17 cellular contexts compared by ENCODE assay signal in genomic region chrX:34880656-34881055, GRCh38.
DNase-seq lines count a peak whose midpoint lies in the region; TF ChIP-seq lines count a peak whose summit lies in the region.
"Had no signal": no experiment of that assay in that cellular context is flagged by ENCODE, and none has a peak within 500 bp of the region (broad histone marks: within the 10 kb centered on the region; RNA-seq: fewer than 3 reads in every experiment).

No MANE protein-coding gene starts in this region.

- H3K27me3 Mint-ChIP-seq in H9 (ENCODE audit: low read depth) = no peaks in the 10 kb centered on the region; the same call in 1 of the 2 replicates
- H3K27me3 Mint-ChIP-seq in type B pancreatic cell = no peaks in the 10 kb centered on the region
- H3K27me3 Mint-ChIP-seq: stimulated activated naive B cell treated with anti-CD40 and anti-IgM and Interleukin-4, amounts not matched to agents 10 μg/mL and 1 μg/mL and 100 μg/mL, for 72 hours; T-cell had no signal

- no peaks in the 10 kb centered on the region for H3K36me3 ChIP-seq in SJSA1

- H3K4ac ChIP-seq in H9 (ENCODE audit: low read depth, low read length) = no peak overlapping the region

- H3K27ac ChIP-seq in SJSA1 = no peak overlapping the region
- H3K27ac ChIP-seq in H9 (ENCODE audit: insufficient read length, low read depth, low read length) = no peak overlapping the region

- H3K4me3 Mint-ChIP-seq in H9 (no peak overlapping the region), type B pancreatic cell (no peak overlapping the region)
- H3K4me3 Mint-ChIP-seq: stimulated activated naive B cell treated with anti-CD40 and anti-IgM and Interleukin-4, amounts not matched to agents 10 μg/mL and 1 μg/mL and 100 μg/mL, for 72 hours; T-cell; WTC11 had no signal

- H3K23me2 ChIP-seq in H9 (ENCODE audit: insufficient read length, low read depth, low read length, poor library complexity, severe bottlenecking) = no peaks in the 10 kb centered on the region

- no peak overlapping the region for H3T11ph ChIP-seq in H9 (ENCODE audit: low read length)

- no peaks in the 10 kb centered on the region for H4K20me1 ChIP-seq in H9 (ENCODE audit: control insufficient read depth, insufficient read depth, insufficient read length)

- no peak overlapping the region for H3K14ac ChIP-seq in H9 (ENCODE audit: insufficient read depth, low read length)

- H3K23ac ChIP-seq in H9 (ENCODE audit: insufficient read length, low read depth, low read length) = no peak overlapping the region

- H3K79me2 ChIP-seq in H9 (ENCODE audit: insufficient read depth, low read length) = no peaks in the 10 kb centered on the region

- H3K27me3 ChIP-seq in SJSA1 (replicated peaks) (no peaks in the 10 kb centered on the region), H9 (ENCODE audit: insufficient read depth, low read length) (no peaks in the 10 kb centered on the region)

- peaks cover 18% of the 10 kb centered on the region for H3K4me1 ChIP-seq in SJSA1 (replicated peaks)
- H3K4me1 ChIP-seq in H9 (ENCODE audit: insufficient read depth, low read length) = no peaks in the 10 kb centered on the region

- DNase-seq in ELR (ENCODE audit: low read depth) (peak; percentile 85), SJSA1 (ENCODE audit: low read depth in 1 of 2, low spot score in 2 of 2) (peak; percentile 22 to 35), fibroblast of mammary gland (ENCODE audit: low read depth) (peak; percentile 78), renal cortical epithelial cell (ENCODE audit: low read depth) (peak; percentile 86), H9 (no peak), type B pancreatic cell (ENCODE audit: extremely low spot score, unreplicated experiment) (no peak)
- no peak for DNase-seq in activated CD4-positive, alpha-beta T cell treated with anti-CD3 and anti-CD28 coated beads for 48 hours
- DNase-seq: activated effector memory CD4-positive, alpha-beta T cell treated with anti-CD3 and anti-CD28 coated beads, Interleukin-2, amount 50 U/mL, for 16 hours; anterior cingulate cortex; effector CD8-positive, alpha-beta T cell; islet precursor cell; NCI-H2029 treated with DMSO at 0.1 percent for 48 hours; NCI-H526 treated with DMSO at 0.1 percent for 48 hours; nucleus accumbens; stimulated activated naive B cell treated with anti-CD40 and anti-IgM and Interleukin-4, amounts not matched to agents 10 μg/mL and 1 μg/mL and 100 μg/mL, for 72 hours; T-cell had no signal

- no peak overlapping the region for H3K18ac ChIP-seq in H9 (ENCODE audit: insufficient read length, low read depth, low read length)

- no peak overlapping the region for H4K5ac ChIP-seq in H9 (ENCODE audit: insufficient read length, low read depth, low read length)

- H3K9me3 Mint-ChIP-seq in H9 (peaks cover 0 to 51% of the 10 kb centered on the region in 2 experiments; a peak in 4 of 5 replicates), type B pancreatic cell (no peaks in the 10 kb centered on the region)
- H3K9me3 Mint-ChIP-seq: T-cell, WTC11 had no signal

- no peak overlapping the region for H2BK15ac ChIP-seq in H9 (ENCODE audit: low read depth, low read length)

- no peak overlapping the region for H3K9ac ChIP-seq in H9 (ENCODE audit: extremely low read depth, insufficient read length, low read length)

- H3K79me1 ChIP-seq in H9 (ENCODE audit: insufficient read depth, low read depth, low read length, poor library complexity, severe bottlenecking) = no peaks in the 10 kb centered on the region

- H3K4me3 ChIP-seq in SJSA1 (no peak overlapping the region), fibroblast of mammary gland (ENCODE audit: control insufficient read depth, low read depth, low read length) (no peak overlapping the region)

- H2BK12ac ChIP-seq in H9 (ENCODE audit: insufficient read length, low read depth, low read length) = no peak overlapping the region

- no peak overlapping the region for H2BK120ac ChIP-seq in H9 (ENCODE audit: low read depth, low read length, poor library complexity, severe bottlenecking)

- TF ChIP-seq CTCF in fibroblast of mammary gland (conservative IDR thresholded peaks at IDR 0.05; ENCODE audit: control insufficient read depth, insufficient read depth, low read depth, low read length) (no peak), H9 (conservative IDR thresholded peaks at IDR 0.05) (no peak), type B pancreatic cell (conservative IDR thresholded peaks at IDR 0.05) (no peak)

- H3K9me3 ChIP-seq in SJSA1 (replicated peaks) = no peaks in the 10 kb centered on the region
- H3K9me3 ChIP-seq in H9 (ENCODE audit: control insufficient read depth, low read depth, low read length) = no peaks in the 10 kb centered on the region

- H3K4me2 ChIP-seq in H9 (ENCODE audit: insufficient read depth, insufficient read length, low read length) = no peak overlapping the region

- H3K4me1 Mint-ChIP-seq in H9 = peaks cover 4% of the 10 kb centered on the region in 2 experiments; a peak in 2 of 4 replicates
- peaks cover under 1% of the 10 kb centered on the region for H3K4me1 Mint-ChIP-seq in type B pancreatic cell (ENCODE audit: unreplicated experiment)
- H3K4me1 Mint-ChIP-seq: stimulated activated naive B cell treated with anti-CD40 and anti-IgM and Interleukin-4, amounts not matched to agents 10 μg/mL and 1 μg/mL and 100 μg/mL, for 72 hours; T-cell; WTC11 had no signal

- no peak overlapping the region for H2BK5ac ChIP-seq in H9 (ENCODE audit: insufficient read length, low read length)

- no peak overlapping the region for H3K56ac ChIP-seq in H9 (ENCODE audit: insufficient read length, low read depth, low read length)

- WGBS in H9 (ENCODE audit: extremely low coverage, insufficient read length, low lambda C conversion rate) = no CpG with 5 or more reads among the region's 2 CpGs

- no peak overlapping the region for H2BK20ac ChIP-seq in H9 (ENCODE audit: low read depth, low read length, poor library complexity, severe bottlenecking)

- H2AK5ac ChIP-seq in H9 (ENCODE audit: insufficient read length, low read length) = no peak overlapping the region

- H3K36me3 Mint-ChIP-seq in H9 (ENCODE audit: insufficient read depth in 1 of 3, low read depth in 3 of 3) (peaks cover 0 to 1% (median 0%) of the 10 kb centered on the region in 3 experiments; a peak in 1 of 7 replicates), type B pancreatic cell (no peaks in the 10 kb centered on the region)
- H3K36me3 Mint-ChIP-seq: stimulated activated naive B cell treated with anti-CD40 and anti-IgM and Interleukin-4, amounts not matched to agents 10 μg/mL and 1 μg/mL and 100 μg/mL, for 72 hours; T-cell; WTC11 had no signal

- H2AFZ ChIP-seq in H9 (ENCODE audit: low read length) = no peak overlapping the region

- H4K91ac ChIP-seq in H9 (ENCODE audit: insufficient read length, low read depth, low read length) = no peak overlapping the region

- H4K8ac ChIP-seq in H9 (replicated peaks; ENCODE audit: insufficient read length, low read depth, low read length) = no peak overlapping the region

- H3K27ac Mint-ChIP-seq in H9 (no peak overlapping the region), type B pancreatic cell (no peak overlapping the region)
- H3K27ac Mint-ChIP-seq: stimulated activated naive B cell treated with anti-CD40 and anti-IgM and Interleukin-4, amounts not matched to agents 10 μg/mL and 1 μg/mL and 100 μg/mL, for 72 hours; T-cell; WTC11 had no signal

Comparison
In these comparisons a context has a peak if more than half of its experiments do, and no peak if none do; other contexts are left out.
1. DNase-seq: peak in ELR (single experiment), SJSA1 (2 of 2), fibroblast of mammary gland (single experiment) and renal cortical epithelial cell (single experiment); none in H9 (single experiment), activated CD4-positive, alpha-beta T cell treated with anti-CD3 and anti-CD28 coated beads for 48 hours (single experiment) and type B pancreatic cell (single experiment).